Comparison of ENCODE assay signal across 1 cellular context in genomic region chr7:74224511-74224832, GRCh38.
TF ChIP-seq lines count a peak whose summit lies in the region.

No MANE protein-coding gene starts in this region.

TF ChIP-seq in liver, 16 proteins besides CTCF, POLR2A, EP300 and RAD21 (continued from another document):
- TF ChIP-seq, protein P1, sequence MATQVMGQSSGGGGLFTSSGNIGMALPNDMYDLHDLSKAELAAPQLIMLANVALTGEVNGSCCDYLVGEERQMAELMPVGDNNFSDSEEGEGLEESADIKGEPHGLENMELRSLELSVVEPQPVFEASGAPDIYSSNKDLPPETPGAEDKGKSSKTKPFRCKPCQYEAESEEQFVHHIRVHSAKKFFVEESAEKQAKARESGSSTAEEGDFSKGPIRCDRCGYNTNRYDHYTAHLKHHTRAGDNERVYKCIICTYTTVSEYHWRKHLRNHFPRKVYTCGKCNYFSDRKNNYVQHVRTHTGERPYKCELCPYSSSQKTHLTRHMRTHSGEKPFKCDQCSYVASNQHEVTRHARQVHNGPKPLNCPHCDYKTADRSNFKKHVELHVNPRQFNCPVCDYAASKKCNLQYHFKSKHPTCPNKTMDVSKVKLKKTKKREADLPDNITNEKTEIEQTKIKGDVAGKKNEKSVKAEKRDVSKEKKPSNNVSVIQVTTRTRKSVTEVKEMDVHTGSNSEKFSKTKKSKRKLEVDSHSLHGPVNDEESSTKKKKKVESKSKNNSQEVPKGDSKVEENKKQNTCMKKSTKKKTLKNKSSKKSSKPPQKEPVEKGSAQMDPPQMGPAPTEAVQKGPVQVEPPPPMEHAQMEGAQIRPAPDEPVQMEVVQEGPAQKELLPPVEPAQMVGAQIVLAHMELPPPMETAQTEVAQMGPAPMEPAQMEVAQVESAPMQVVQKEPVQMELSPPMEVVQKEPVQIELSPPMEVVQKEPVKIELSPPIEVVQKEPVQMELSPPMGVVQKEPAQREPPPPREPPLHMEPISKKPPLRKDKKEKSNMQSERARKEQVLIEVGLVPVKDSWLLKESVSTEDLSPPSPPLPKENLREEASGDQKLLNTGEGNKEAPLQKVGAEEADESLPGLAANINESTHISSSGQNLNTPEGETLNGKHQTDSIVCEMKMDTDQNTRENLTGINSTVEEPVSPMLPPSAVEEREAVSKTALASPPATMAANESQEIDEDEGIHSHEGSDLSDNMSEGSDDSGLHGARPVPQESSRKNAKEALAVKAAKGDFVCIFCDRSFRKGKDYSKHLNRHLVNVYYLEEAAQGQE (IDR thresholded peaks at IDR 0.05): no peak
- peak; percentile 3 for TF ChIP-seq SP1 (IDR thresholded peaks at IDR 0.05)
